Comparison of ENCODE assay signal across 9 cellular contexts in the genomic region with DNA sequence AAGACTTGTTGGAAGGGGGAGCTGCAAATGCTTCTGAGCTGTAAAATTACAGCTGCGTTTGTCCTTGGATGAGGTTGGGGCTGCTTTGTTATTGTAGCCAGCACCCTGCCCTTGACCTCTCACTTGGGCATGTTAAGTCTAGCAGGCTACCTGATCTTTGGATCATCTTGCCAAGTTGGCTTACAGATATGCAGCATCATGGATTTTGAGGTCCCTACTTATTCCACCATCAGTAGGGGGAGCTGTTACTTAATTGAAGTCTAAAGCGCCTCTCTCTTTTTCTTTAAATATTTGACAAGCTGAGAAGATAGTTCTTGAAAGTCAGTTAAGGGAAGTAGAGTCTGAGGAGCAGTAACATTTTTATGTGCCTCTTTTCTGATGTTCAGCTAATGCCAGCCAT.
DNase-seq lines count a peak whose midpoint lies in the region; ATAC-seq and TF ChIP-seq lines count a peak whose summit lies in the region.
"Had no signal": no experiment of that assay in that cellular context is flagged by ENCODE, and none has a peak within 500 bp of the region (broad histone marks: within the 10 kb centered on the region; RNA-seq: fewer than 3 reads in every experiment).

No MANE protein-coding gene starts in this region.

- in situ Hi-C loops in astrocyte of the spinal cord (cut with HindIII; ENCODE audit: low sequenced_read_pairs): no loop called here

- ATAC-seq in GM19397 (IDR thresholded peaks at IDR 0.05; ENCODE audit: unreplicated experiment): no peak
- ATAC-seq in HG03565 (IDR thresholded peaks at IDR 0.05; ENCODE audit: unreplicated experiment): no peak

- H3K27ac ChIP-seq in DOHH2 (ENCODE audit: low read depth, low read length): no peak overlapping the region

- H3K27me3 ChIP-seq in DOHH2 (ENCODE audit: control insufficient read depth, low read length): no peaks in the 10 kb centered on the region

- no peaks in the 10 kb centered on the region for H3K4me1 ChIP-seq in DOHH2 (ENCODE audit: control insufficient read depth, low read length)

- no peaks in the 10 kb centered on the region for H3K9me3 ChIP-seq in DOHH2 (ENCODE audit: control insufficient read depth, insufficient read depth, low read length)

- no peaks in the 10 kb centered on the region for H4K20me1 ChIP-seq in DOHH2 (ENCODE audit: control insufficient read depth, insufficient read depth, low read depth, low read length)

- H3F3A ChIP-seq in DOHH2 (ENCODE audit: control insufficient read depth, insufficient read depth): no peaks in the 10 kb centered on the region

- H3K9me2 ChIP-seq in DOHH2 (replicated peaks; ENCODE audit: control insufficient read depth, low read length): no peaks in the 10 kb centered on the region

- H3K36me3 ChIP-seq in DOHH2 (ENCODE audit: control insufficient read depth, low read length): no peaks in the 10 kb centered on the region

- no peaks in the 10 kb centered on the region for H3K79me2 ChIP-seq in DOHH2 (ENCODE audit: control insufficient read depth, low read length)

- H3K4me3 ChIP-seq in DOHH2 (ENCODE audit: low read length) (no peak overlapping the region), astrocyte of the spinal cord (ENCODE audit: low read depth, low read length) (no peak overlapping the region)

- DNase-seq in astrocyte of the spinal cord (ENCODE audit: low read depth, low spot score): peak; percentile 50
- DNase-seq in lung microvascular endothelial cell (ENCODE audit: low read depth in 2 of 2): peak; percentile 45 to 66
- DNase-seq in activated naive CD4-positive, alpha-beta T cell (lab: John Stamatoyannopoulos, UW): no peak
- no peak for DNase-seq in NCI-H524 treated with DMSO at 0.1 percent for 48 hours (lab: John Stamatoyannopoulos, UW)
- DNase-seq: NCI-H1092 had no signal

- peak; percentile 64 for TF ChIP-seq CTCF in DOHH2 (IDR thresholded peaks at IDR 0.05; ENCODE audit: low read depth, low read length, poor library complexity, severe bottlenecking)
- TF ChIP-seq CTCF in LNCAP (IDR thresholded peaks at IDR 0.05): peak; percentile 45
- TF ChIP-seq CTCF in astrocyte of the spinal cord (IDR thresholded peaks at IDR 0.05; ENCODE audit: low read depth, low read length): peak; percentile 53

- no peak overlapping the region for H3K4me2 ChIP-seq in DOHH2 (ENCODE audit: low read length)

Comparison
In these comparisons a context has a peak if more than half of its experiments do, and no peak if none do; other contexts are left out.
1. DNase-seq: peak in astrocyte of the spinal cord (single experiment) and lung microvascular endothelial cell (2 of 2); none in activated naive CD4-positive, alpha-beta T cell (0 of 4) and NCI-H524 treated with DMSO at 0.1 percent for 48 hours (single experiment).
2. Peak in every context shown above with its lines, with median percentiles within 50 percentile points of each other: CTCF ChIP-seq.